ENCODE assay signal across 17 cellular contexts in the genomic region with DNA sequence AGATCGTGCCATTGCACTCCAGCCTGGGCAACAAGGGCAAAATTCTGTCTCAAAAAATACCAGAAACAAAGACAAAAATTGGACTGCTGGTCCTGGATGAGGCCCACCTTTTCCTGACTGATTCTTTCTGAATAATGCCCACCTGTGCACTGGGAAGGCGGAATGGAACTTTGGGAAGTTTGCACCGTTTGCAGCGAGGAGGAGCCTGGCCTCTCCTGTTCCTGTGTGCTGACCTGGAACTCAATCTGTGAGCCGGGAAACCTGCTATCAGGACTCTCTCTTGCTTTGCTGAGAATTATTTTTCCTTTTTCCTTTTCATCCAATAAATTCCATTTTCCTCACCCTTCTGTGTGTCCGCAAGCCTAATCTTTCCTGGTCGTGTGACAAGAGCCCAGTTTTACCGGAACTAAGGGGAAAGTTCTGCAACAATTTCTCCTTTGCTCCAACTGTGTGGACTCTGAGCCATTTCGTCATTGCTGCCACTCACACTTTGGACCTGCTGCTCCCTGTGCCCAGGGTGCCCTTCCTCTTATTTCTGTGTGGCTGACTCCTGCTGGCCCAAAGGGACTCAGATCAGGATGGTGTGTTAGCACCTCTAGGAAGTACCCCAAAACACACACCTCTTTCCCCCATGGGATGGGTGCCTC. TPM values are rescaled to one million over a fixed set of nuclear protein-coding genes. Genes with fewer than 3 reads are reported as not detected.
A peak's percentile ranks its signal among the peaks of the same experiment; 100 is the strongest.
DNase-seq lines count a peak whose midpoint lies in the region; ATAC-seq lines count a peak whose summit lies in the region.
"Had no signal": no experiment of that assay in that cellular context is flagged by ENCODE, and none has a peak within 500 bp of the region (broad histone marks: within the 10 kb centered on the region; RNA-seq: fewer than 3 reads in every experiment).

No MANE protein-coding gene starts in this region.

- peak overlapping the region in 2 of 4 donors; percentile 9 to 10 for H3K4me3 Mint-ChIP-seq in IgD-negative memory B cell
- no peak overlapping the region for H3K4me3 Mint-ChIP-seq in immature natural killer cell
- H3K4me3 Mint-ChIP-seq in naive thymus-derived CD8-positive, alpha-beta T cell: no peak overlapping the region
- H3K4me3 Mint-ChIP-seq in activated T-helper 17 cell treated with anti-CD3 and anti-CD28 coated beads, Interleukin-2, amount 50 U/mL, for 72 hours: no peak overlapping the region
- H3K4me3 Mint-ChIP-seq: activated CD8-positive, alpha-beta memory T cell treated with anti-CD3 and anti-CD28 coated beads, Interleukin-2, amount 10 ng/mL, durations not matched to agents 7 days and 5 days; neural crest cell had no signal

- H3K27me3 Mint-ChIP-seq in IgD-negative memory B cell (no peaks in the 10 kb centered on the region), immature natural killer cell (ENCODE audit: low read depth in 3 of 3) (peaks cover 0 to 7% (median 0%) of the 10 kb centered on the region in 3 donors)
- no peaks in the 10 kb centered on the region for H3K27me3 Mint-ChIP-seq in naive thymus-derived CD8-positive, alpha-beta T cell
- H3K27me3 Mint-ChIP-seq in activated T-helper 17 cell treated with anti-CD3 and anti-CD28 coated beads, Interleukin-2, amount 50 U/mL, for 72 hours: no peaks in the 10 kb centered on the region
- H3K27me3 Mint-ChIP-seq: activated CD8-positive, alpha-beta memory T cell treated with anti-CD3 and anti-CD28 coated beads, Interleukin-2, amount 10 ng/mL, durations not matched to agents 7 days and 5 days had no signal

- ATAC-seq in naive thymus-derived CD8-positive, alpha-beta T cell: no peak
- no peak for ATAC-seq in activated T-helper 17 cell treated with anti-CD3 and anti-CD28 coated beads, Interleukin-2, amount 50 U/mL, for 72 hours (replicated peaks)
- ATAC-seq: activated CD8-positive, alpha-beta memory T cell treated with anti-CD3 and anti-CD28 coated beads, Interleukin-2, amount 10 ng/mL, durations not matched to agents 7 days and 5 days had no signal

- H3K36me3 Mint-ChIP-seq in IgD-negative memory B cell (peaks cover 3% of the 10 kb centered on the region), immature natural killer cell (no peaks in the 10 kb centered on the region)
- no peaks in the 10 kb centered on the region for H3K36me3 Mint-ChIP-seq in naive thymus-derived CD8-positive, alpha-beta T cell
- H3K36me3 Mint-ChIP-seq in activated T-helper 17 cell treated with anti-CD3 and anti-CD28 coated beads, Interleukin-2, amount 50 U/mL, for 72 hours (ENCODE audit: low read depth): no peaks in the 10 kb centered on the region
- H3K36me3 Mint-ChIP-seq: activated CD8-positive, alpha-beta memory T cell treated with anti-CD3 and anti-CD28 coated beads, Interleukin-2, amount 10 ng/mL, durations not matched to agents 7 days and 5 days had no signal

- DNase-seq in CD1c-positive myeloid dendritic cell (ENCODE audit: extremely low spot score): peak; percentile 72
- DNase-seq in immature natural killer cell: no peak
- DNase-seq in naive thymus-derived CD8-positive, alpha-beta T cell: no peak
- no peak for DNase-seq in NCI-H128 (lab: John Stamatoyannopoulos, UW; ENCODE audit: unreplicated experiment)
- DNase-seq in DMS153 (lab: John Stamatoyannopoulos, UW): no peak
- no peak for DNase-seq in stimulated activated naive CD4-positive, alpha-beta T cell (lab: John Stamatoyannopoulos, UW)
- DNase-seq: activated CD4-positive, alpha-beta T cell treated with anti-CD3 and anti-CD28 coated beads for 1 hour; activated CD8-positive, alpha-beta memory T cell treated with anti-CD3 and anti-CD28 coated beads, Interleukin-2, amount 10 ng/mL, durations not matched to agents 7 days and 5 days; brain microvascular endothelial cell; DMS53; glutamatergic neuron; NCI-H1694 treated with DMSO at 0.1 percent for 48 hours; NCI-H69; posterior cingulate gyrus had no signal

- H3K4me1 Mint-ChIP-seq in IgD-negative memory B cell (peaks cover 25 to 28% (median 26%) of the 10 kb centered on the region in 3 donors), immature natural killer cell (peaks cover 34 to 44% of the 10 kb centered on the region in 2 donors)
- H3K4me1 Mint-ChIP-seq in naive thymus-derived CD8-positive, alpha-beta T cell: peaks cover 32 to 53% (median 46%) of the 10 kb centered on the region in 4 donors
- peaks cover 30% of the 10 kb centered on the region for H3K4me1 Mint-ChIP-seq in activated T-helper 17 cell treated with anti-CD3 and anti-CD28 coated beads, Interleukin-2, amount 50 U/mL, for 72 hours

- POLR2A ChIA-PET in naive thymus-derived CD8-positive, alpha-beta T cell (lab: Charles Lee): interaction anchor here (1.6 to 13.2 kb wide), 2 partner anchors 11 to 19 kb away, joined by 4 to 190 read pairs; no protein-coding TSS in a partner anchor

- H3K27ac Mint-ChIP-seq in IgD-negative memory B cell (peak overlapping the region in 2 of 3 donors; percentile 1 to 89), immature natural killer cell (peak overlapping the region in 4 of 6 donors; percentile 3 to 37 (median 34))
- peak overlapping the region in 7 of 10 donors; percentile 3 to 77 (median 44) for H3K27ac Mint-ChIP-seq in naive thymus-derived CD8-positive, alpha-beta T cell
- no peak overlapping the region for H3K27ac Mint-ChIP-seq in activated T-helper 17 cell treated with anti-CD3 and anti-CD28 coated beads, Interleukin-2, amount 50 U/mL, for 72 hours
- H3K27ac Mint-ChIP-seq: activated CD8-positive, alpha-beta memory T cell treated with anti-CD3 and anti-CD28 coated beads, Interleukin-2, amount 10 ng/mL, durations not matched to agents 7 days and 5 days had no signal

- H3K9me3 Mint-ChIP-seq in IgD-negative memory B cell: no peaks in the 10 kb centered on the region
- H3K9me3 Mint-ChIP-seq in immature natural killer cell: no peaks in the 10 kb centered on the region
- no peaks in the 10 kb centered on the region for H3K9me3 Mint-ChIP-seq in naive thymus-derived CD8-positive, alpha-beta T cell
- no peaks in the 10 kb centered on the region for H3K9me3 Mint-ChIP-seq in activated T-helper 17 cell treated with anti-CD3 and anti-CD28 coated beads, Interleukin-2, amount 50 U/mL, for 72 hours
- H3K9me3 Mint-ChIP-seq: neural crest cell had no signal

RNA-seq across cellular contexts. Expression of gene GLRX, which starts 4.5 kb away (rescaled TPM):
- polyA plus RNA-seq in IgD-negative memory B cell (113 TPM), immature natural killer cell (100 to 1,000 TPM; 261 to 295 (median 263) TPM)
- 100 to 1,000 TPM; 110 to 111 TPM for total RNA-seq in naive thymus-derived CD8-positive, alpha-beta T cell
- 100 to 1,000 TPM; 133 to 232 (median 148) TPM for polyA plus RNA-seq in naive thymus-derived CD8-positive, alpha-beta T cell
- total RNA-seq in activated T-helper 17 cell treated with anti-CD3 and anti-CD28 coated beads, Interleukin-2, amount 50 U/mL, for 72 hours: 10 to 100 TPM; 45.1 to 62.3 TPM
